In genomic region chr1:207754011-207754410, GRCh38 we compare ENCODE assay signal across 10 cellular contexts. TPM values are rescaled to one million over a fixed set of nuclear protein-coding genes. Genes with fewer than 3 reads are reported as not detected.
DNase-seq lines count a peak whose midpoint lies in the region; ATAC-seq, FAIRE-seq and TF ChIP-seq lines count a peak whose summit lies in the region.
"Had no signal": no experiment of that assay in that cellular context is flagged by ENCODE, and none has a peak within 500 bp of the region (broad histone marks: within the 10 kb centered on the region; RNA-seq: fewer than 3 reads in every experiment).

No MANE protein-coding gene starts in this region.

- H3K4me1 ChIP-seq in Loucy (ENCODE audit: insufficient read depth, low read length, poor library complexity, severe bottlenecking) (peaks cover 66% of the 10 kb centered on the region), muscle layer of duodenum (ENCODE audit: control insufficient read depth in 1 of 2, insufficient read depth in 2 of 2, low read length in 2 of 2) (peaks cover 0 to 35% of the 10 kb centered on the region in 2 donors), A673 (ENCODE audit: insufficient read depth, low read length, poor library complexity, severe bottlenecking) (peaks cover 46% of the 10 kb centered on the region)

- peak overlapping the region; percentile 92 for H3K4me3 ChIP-seq in Loucy (ENCODE audit: low read length, poor library complexity, severe bottlenecking)
- H3K4me3 ChIP-seq in bronchial epithelial cell (ENCODE audit: low read depth, low read length) = peak overlapping the region; percentile 65
- H3K4me3 ChIP-seq in muscle layer of duodenum (ENCODE audit: low read depth in 1 of 2, low read length in 2 of 2) = peak overlapping the region; percentile 18 to 98
- no peak overlapping the region for H3K4me3 ChIP-seq in A673 (ENCODE audit: low read depth, low read length, poor library complexity, severe bottlenecking)

- peak overlapping the region; percentile 35 for H3K27ac Mint-ChIP-seq in CD4-positive, alpha-beta T cell

- H3K4me3 Mint-ChIP-seq in CD4-positive, alpha-beta T cell = peak overlapping the region; percentile 95

- H4K20me1 ChIP-seq in Loucy (ENCODE audit: insufficient read depth, low read length, poor library complexity, severe bottlenecking) = peaks cover 63% of the 10 kb centered on the region

- TF ChIP-seq CTCF in CD4-positive, alpha-beta T cell (IDR thresholded peaks at IDR 0.05) = no peak
- TF ChIP-seq CTCF in Loucy (conservative IDR thresholded peaks at IDR 0.05; ENCODE audit: low read length) (no peak), bronchial epithelial cell (IDR thresholded peaks at IDR 0.05; ENCODE audit: insufficient read depth, low read length, severe bottlenecking) (no peak), A673 (conservative IDR thresholded peaks at IDR 0.05; ENCODE audit: low read depth, low read length) (no peak)

- peaks cover 55% of the 10 kb centered on the region for H3K36me3 Mint-ChIP-seq in CD4-positive, alpha-beta T cell (ENCODE audit: low read depth)

- H3K9me2 ChIP-seq in Loucy (replicated peaks; ENCODE audit: low read depth, low read length) = no peaks in the 10 kb centered on the region

- FAIRE-seq in bronchial epithelial cell (lab: Jason Lieb, UNC) = no peak
- FAIRE-seq: urothelium cell line had no signal

- H3K9me3 ChIP-seq in CD4-positive, alpha-beta T cell (ENCODE audit: control insufficient read depth, low read length) = no peaks in the 10 kb centered on the region
- no peaks in the 10 kb centered on the region for H3K9me3 ChIP-seq in Loucy (ENCODE audit: insufficient read depth, low read depth, low read length)
- H3K9me3 ChIP-seq in muscle layer of duodenum (ENCODE audit: control insufficient read depth in 1 of 2, low read length in 2 of 2) = no peaks in the 10 kb centered on the region
- H3K9me3 ChIP-seq in A673 (ENCODE audit: low read depth, low read length, poor library complexity, severe bottlenecking) = no peaks in the 10 kb centered on the region
- H3K9me3 ChIP-seq: left lung had no signal

- H3K9me3 Mint-ChIP-seq in CD4-positive, alpha-beta T cell = no peaks in the 10 kb centered on the region

- peaks cover 23% of the 10 kb centered on the region for H3K36me3 ChIP-seq in Loucy (ENCODE audit: insufficient read depth, low read length)
- H3K36me3 ChIP-seq in bronchial epithelial cell (ENCODE audit: control insufficient read depth, insufficient read depth, low read length) = peaks cover 2% of the 10 kb centered on the region
- peaks cover 12 to 22% of the 10 kb centered on the region in 2 donors for H3K36me3 ChIP-seq in muscle layer of duodenum (ENCODE audit: control insufficient read depth in 1 of 2, insufficient read depth in 2 of 2, low read length in 2 of 2)
- peaks cover 21% of the 10 kb centered on the region for H3K36me3 ChIP-seq in A673 (ENCODE audit: insufficient read depth, low read length, poor library complexity, severe bottlenecking)

- no peaks in the 10 kb centered on the region for H3F3A ChIP-seq in Loucy (ENCODE audit: low read depth)

- H3K4me2 ChIP-seq in Loucy (ENCODE audit: low read depth, low read length, poor library complexity, severe bottlenecking) = peak overlapping the region; percentile 90

- peaks cover 78% of the 10 kb centered on the region for H3K79me2 ChIP-seq in Loucy (ENCODE audit: insufficient read depth, low read length)

- CTCF ChIA-PET in CD4-positive, alpha-beta T cell (lab: Charles Lee) = interaction anchor here (0.7 to 1.2 kb wide), 2 partner anchors 43 to 70 kb away, joined by 3 to 4 read pairs; no protein-coding TSS in a partner anchor
- CTCF ChIA-PET in A673 (lab: Charles Lee) = no interaction called here

- no peak overlapping the region for H2AFZ ChIP-seq in Loucy (ENCODE audit: low read length)

- intact Hi-C loops in CD4-positive, alpha-beta T cell (cut with DNase I, micrococcal nuclease) = loop anchor here (5.0 to 10.0 kb wide), 4 partner anchors 43 to 699 kb away; partner anchors contain the start of genes CD55 (in 1 of the 2), PFKFB2 (in 1 of the 2) and YOD1 (in 1 of the 2)
- intact Hi-C loops in A673 (cut with micrococcal nuclease; ENCODE audit: unreplicated experiment) = no loop called here
- intact Hi-C loops in head of caudate nucleus (cut with DNase I) = no loop called here

- POLR2A ChIA-PET in CD4-positive, alpha-beta T cell (lab: Charles Lee) = no interaction called here
- POLR2A ChIA-PET in A673 (lab: Charles Lee; ENCODE audit: low non-redundant PET) = no interaction called here

- no peaks in the 10 kb centered on the region for H3K27me3 ChIP-seq in CD4-positive, alpha-beta T cell (ENCODE audit: control insufficient read depth, insufficient read depth, low read length)
- H3K27me3 ChIP-seq in Loucy (ENCODE audit: insufficient read depth, low read length, poor library complexity, severe bottlenecking) (peaks cover 5% of the 10 kb centered on the region), bronchial epithelial cell (ENCODE audit: control insufficient read depth, insufficient read depth, low read length) (no peaks in the 10 kb centered on the region), muscle layer of duodenum (ENCODE audit: low read depth, low read length) (no peaks in the 10 kb centered on the region), A673 (replicated peaks; ENCODE audit: insufficient read depth, low read depth, low read length, poor library complexity) (no peaks in the 10 kb centered on the region)
- H3K27me3 ChIP-seq: left lung had no signal

- ATAC-seq in CD4-positive, alpha-beta T cell (ENCODE audit: poor library complexity) = no peak
- ATAC-seq: left lung had no signal

- peaks cover 77% of the 10 kb centered on the region for H3K4me1 Mint-ChIP-seq in CD4-positive, alpha-beta T cell (ENCODE audit: low read depth)

- peak overlapping the region; percentile 86 for H3K9ac ChIP-seq in Loucy (ENCODE audit: low read depth, low read length, poor library complexity, severe bottlenecking)

- no peak for DNase-seq in CD4-positive, alpha-beta T cell
- DNase-seq in bronchial epithelial cell (ENCODE audit: low read depth) (no peak), A673 (ENCODE audit: low spot score) (no peak), DMS 273 (lab: John Stamatoyannopoulos, UW; ENCODE audit: unreplicated experiment) (no peak), head of caudate nucleus (no peak), mesenteric fat pad (ENCODE audit: low spot score) (no peak)
- DNase-seq: left lung had no signal

- H3K27me3 Mint-ChIP-seq in CD4-positive, alpha-beta T cell = no peaks in the 10 kb centered on the region

- no TSS peak for BruUV-seq in A673 (replicated peaks; lab: Mats Ljungman, UMichigan)

- no peak overlapping the region for H3K27ac ChIP-seq in CD4-positive, alpha-beta T cell (ENCODE audit: low read depth, low read length)
- H3K27ac ChIP-seq in muscle layer of duodenum (ENCODE audit: low read length) (no peak overlapping the region), A673 (ENCODE audit: low read depth, low read length, poor library complexity, severe bottlenecking) (no peak overlapping the region)

RNA-seq across cellular contexts. Expression of gene CD46, which starts 2.2 kb away (rescaled TPM):
- 100 to 1,000 TPM; 111 to 115 TPM for total RNA-seq in CD4-positive, alpha-beta T cell
- total RNA-seq in bronchial epithelial cell = 128 and 192 TPM in 2 replicates
- total RNA-seq in A673 (2021) = 91.4 and 94.8 TPM in 2 replicates
- 242 TPM for total RNA-seq in mesenteric fat pad

Comparison
In these comparisons a context has a peak if more than half of its experiments do, and no peak if none do; other contexts are left out.
1. intact Hi-C loops: an anchor here in CD4-positive, alpha-beta T cell (5.0 to 10.0 kb wide); none called in A673 and head of caudate nucleus.